8 cellular contexts compared by ENCODE assay signal in the genomic region with DNA sequence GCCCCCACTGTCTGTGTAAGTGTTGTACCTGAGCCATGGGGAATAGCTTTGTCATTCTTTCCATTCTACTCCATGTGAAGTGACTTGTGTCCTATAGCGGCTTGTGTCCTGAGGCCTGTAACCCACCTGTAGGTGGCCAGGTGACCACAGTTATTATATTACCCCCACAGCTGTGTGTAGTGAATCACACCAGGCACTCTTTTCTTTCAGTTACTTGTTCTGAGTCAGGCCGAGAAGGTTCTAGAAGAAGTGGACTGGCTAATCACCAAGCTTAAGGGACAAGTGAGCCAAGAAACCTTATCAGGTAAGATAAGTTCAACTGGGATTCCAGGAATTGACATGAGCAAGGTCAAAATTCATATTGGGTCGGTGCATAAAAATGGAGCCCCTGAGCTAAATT.
"Had no signal": no experiment of that assay in that cellular context is flagged by ENCODE, and none has a peak within 500 bp of the region (broad histone marks: within the 10 kb centered on the region; RNA-seq: fewer than 3 reads in every experiment).

No MANE protein-coding gene starts in this region.

- H3K27ac ChIP-seq: GM23248, HL-60 had no signal

- H3K9me3 ChIP-seq: HAP-1 had no signal

- H3K4me3 ChIP-seq: GM23248, HAP-1 had no signal

- H3K4me1 ChIP-seq: HAP-1 had no signal

- FAIRE-seq: HepG2 had no signal

- DNase-seq: GOT3, H7, KBM-7 had no signal

- H3K4me3 Mint-ChIP-seq: HFFc6 had no signal

- H3K27ac Mint-ChIP-seq: HFFc6 had no signal
